ENCODE assay signal across 1 cellular context in the genomic region with DNA sequence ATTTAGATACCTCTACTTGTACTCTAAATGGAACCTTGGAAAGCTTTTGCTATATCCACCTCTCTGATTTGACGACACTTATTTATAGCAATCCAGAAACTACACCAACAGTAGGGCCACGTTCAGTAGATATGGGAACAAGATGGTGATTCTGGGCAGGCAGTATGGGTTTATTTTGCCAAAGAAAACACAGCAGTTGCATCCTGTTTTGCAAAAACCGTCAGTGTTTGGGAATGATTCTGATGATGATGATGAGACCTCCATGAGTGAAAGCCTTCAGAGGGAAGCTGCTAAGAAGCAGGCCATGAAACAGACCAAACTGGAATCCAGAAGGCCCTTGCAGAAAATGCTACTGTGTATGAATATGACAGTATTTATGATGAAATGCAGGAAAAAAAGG.
TF ChIP-seq lines count a peak whose summit lies in the region.

No MANE protein-coding gene starts in this region.

TF ChIP-seq in endothelial cell of umbilical vein, 7 proteins besides CTCF, POLR2A, EP300 and RAD21 (continued from another document):
- TF ChIP-seq POLR2AphosphoS5 (IDR thresholded peaks at IDR 0.05; ENCODE audit: insufficient read depth, low read depth, low read length) (no peak), MAX (IDR thresholded peaks at IDR 0.05; ENCODE audit: insufficient read depth, insufficient read length) (no peak)
